ENCODE assay signal across 2 cellular contexts in the genomic region with DNA sequence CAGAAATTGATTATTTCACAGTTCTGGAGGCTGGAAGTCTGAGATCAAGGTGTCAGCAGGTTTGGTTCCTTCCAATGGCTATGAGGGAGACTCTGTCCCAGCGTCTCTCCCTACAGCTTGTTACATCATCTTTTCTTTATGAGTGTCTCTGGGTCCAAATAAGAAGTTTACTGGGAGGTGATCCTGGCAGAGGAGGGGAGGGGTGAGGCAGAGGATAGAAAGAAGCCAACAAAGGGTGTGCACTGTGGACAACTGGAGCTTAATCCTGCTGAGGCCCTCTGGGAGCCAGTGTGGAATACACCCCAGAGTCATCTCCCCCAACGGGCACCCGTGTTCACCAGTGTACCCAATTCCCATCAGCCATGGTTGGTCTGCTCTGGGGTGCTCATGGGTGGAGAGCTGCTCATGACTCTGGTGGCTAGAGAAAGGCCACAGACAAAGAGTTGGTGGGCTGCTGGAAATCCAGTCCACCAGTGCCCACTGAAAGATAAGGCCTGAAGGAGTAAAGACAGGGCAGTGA.
TF ChIP-seq lines count a peak whose summit lies in the region.

No MANE protein-coding gene starts in this region.

TF ChIP-seq in SK-N-SH, 30 proteins besides CTCF, POLR2A, EP300 and RAD21 (continued from another document):
- TF ChIP-seq, protein P1, sequence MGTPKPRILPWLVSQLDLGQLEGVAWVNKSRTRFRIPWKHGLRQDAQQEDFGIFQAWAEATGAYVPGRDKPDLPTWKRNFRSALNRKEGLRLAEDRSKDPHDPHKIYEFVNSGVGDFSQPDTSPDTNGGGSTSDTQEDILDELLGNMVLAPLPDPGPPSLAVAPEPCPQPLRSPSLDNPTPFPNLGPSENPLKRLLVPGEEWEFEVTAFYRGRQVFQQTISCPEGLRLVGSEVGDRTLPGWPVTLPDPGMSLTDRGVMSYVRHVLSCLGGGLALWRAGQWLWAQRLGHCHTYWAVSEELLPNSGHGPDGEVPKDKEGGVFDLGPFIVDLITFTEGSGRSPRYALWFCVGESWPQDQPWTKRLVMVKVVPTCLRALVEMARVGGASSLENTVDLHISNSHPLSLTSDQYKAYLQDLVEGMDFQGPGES (IDR thresholded peaks at IDR 0.05; ENCODE audit: low read depth, low read length): no peak
- TF ChIP-seq POLR2AphosphoS5 (IDR thresholded peaks at IDR 0.05; ENCODE audit: low read depth, low read length): no peak
- TF ChIP-seq YY1 (IDR thresholded peaks at IDR 0.05; ENCODE audit: low read depth): no peak
- TF ChIP-seq MAX (IDR thresholded peaks at IDR 0.05; ENCODE audit: low read depth): no peak
- TF ChIP-seq, protein P2, sequence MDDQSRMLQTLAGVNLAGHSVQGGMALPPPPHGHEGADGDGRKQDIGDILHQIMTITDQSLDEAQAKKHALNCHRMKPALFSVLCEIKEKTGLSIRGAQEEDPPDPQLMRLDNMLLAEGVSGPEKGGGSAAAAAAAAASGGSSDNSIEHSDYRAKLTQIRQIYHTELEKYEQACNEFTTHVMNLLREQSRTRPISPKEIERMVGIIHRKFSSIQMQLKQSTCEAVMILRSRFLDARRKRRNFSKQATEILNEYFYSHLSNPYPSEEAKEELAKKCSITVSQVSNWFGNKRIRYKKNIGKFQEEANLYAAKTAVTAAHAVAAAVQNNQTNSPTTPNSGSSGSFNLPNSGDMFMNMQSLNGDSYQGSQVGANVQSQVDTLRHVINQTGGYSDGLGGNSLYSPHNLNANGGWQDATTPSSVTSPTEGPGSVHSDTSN (IDR thresholded peaks at IDR 0.05): no peak
- no peak for TF ChIP-seq CHD2 (IDR thresholded peaks at IDR 0.05; ENCODE audit: low read length, partially characterized antibody)
- TF ChIP-seq, protein P3, sequence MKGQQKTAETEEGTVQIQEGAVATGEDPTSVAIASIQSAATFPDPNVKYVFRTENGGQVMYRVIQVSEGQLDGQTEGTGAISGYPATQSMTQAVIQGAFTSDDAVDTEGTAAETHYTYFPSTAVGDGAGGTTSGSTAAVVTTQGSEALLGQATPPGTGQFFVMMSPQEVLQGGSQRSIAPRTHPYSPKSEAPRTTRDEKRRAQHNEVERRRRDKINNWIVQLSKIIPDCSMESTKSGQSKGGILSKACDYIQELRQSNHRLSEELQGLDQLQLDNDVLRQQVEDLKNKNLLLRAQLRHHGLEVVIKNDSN (IDR thresholded peaks at IDR 0.05; ENCODE audit: borderline replicate concordance, low read depth): no peak
- no peak for TF ChIP-seq TCF12 (IDR thresholded peaks at IDR 0.05)
- TF ChIP-seq EZH2phosphoT487 (IDR thresholded peaks at IDR 0.05; ENCODE audit: borderline replicate concordance, low read depth): no peak
- no peak for TF ChIP-seq TEAD4 (IDR thresholded peaks at IDR 0.05; ENCODE audit: borderline replicate concordance, insufficient read depth)
- no peak for TF ChIP-seq FOXJ3 (CRISPR knock-in tag; IDR thresholded peaks at IDR 0.05)
- no peak for TF ChIP-seq JUND (IDR thresholded peaks at IDR 0.05)
- no peak for TF ChIP-seq RCOR1 (IDR thresholded peaks at IDR 0.05; ENCODE audit: low read length)
- no peak for TF ChIP-seq GABPA (IDR thresholded peaks at IDR 0.05; ENCODE audit: low read depth)
- TF ChIP-seq RXRA (IDR thresholded peaks at IDR 0.05; ENCODE audit: borderline replicate concordance, low read depth): no peak
TF ChIP-seq in SK-N-SH: peak in this region for 0.

TF ChIP-seq in SK-N-SH treated with all-trans-retinoic acid at 6 μM for 48 hours, 23 proteins besides CTCF, POLR2A, EP300 and RAD21:
- no peak for TF ChIP-seq TSHZ2 (CRISPR knock-in tag; IDR thresholded peaks at IDR 0.05)
- no peak for TF ChIP-seq ESRRG (CRISPR knock-in tag; IDR thresholded peaks at IDR 0.05)
- TF ChIP-seq TOX (CRISPR knock-in tag; IDR thresholded peaks at IDR 0.05; ENCODE audit: borderline replicate concordance): no peak
- TF ChIP-seq CREB5 (CRISPR knock-in tag; IDR thresholded peaks at IDR 0.05; ENCODE audit: low read depth): no peak
- TF ChIP-seq ARNTL (CRISPR knock-in tag; IDR thresholded peaks at IDR 0.05; ENCODE audit: borderline replicate concordance, low read depth): no peak
- TF ChIP-seq BACH2 (CRISPR knock-in tag; IDR thresholded peaks at IDR 0.05; ENCODE audit: borderline replicate concordance): no peak
- no peak for TF ChIP-seq RARB (CRISPR knock-in tag; IDR thresholded peaks at IDR 0.05)
- no peak for TF ChIP-seq ZNF70 (CRISPR knock-in tag; IDR thresholded peaks at IDR 0.05)
- TF ChIP-seq ZNF565 (CRISPR knock-in tag; conservative IDR thresholded peaks at IDR 0.05; ENCODE audit: low read depth): no peak
- TF ChIP-seq CSDC2 (CRISPR knock-in tag; IDR thresholded peaks at IDR 0.05): no peak
- TF ChIP-seq ZFP3 (CRISPR knock-in tag; IDR thresholded peaks at IDR 0.05): no peak
- no peak for TF ChIP-seq ZFP30 (CRISPR knock-in tag; IDR thresholded peaks at IDR 0.05)
- TF ChIP-seq, protein P4, sequence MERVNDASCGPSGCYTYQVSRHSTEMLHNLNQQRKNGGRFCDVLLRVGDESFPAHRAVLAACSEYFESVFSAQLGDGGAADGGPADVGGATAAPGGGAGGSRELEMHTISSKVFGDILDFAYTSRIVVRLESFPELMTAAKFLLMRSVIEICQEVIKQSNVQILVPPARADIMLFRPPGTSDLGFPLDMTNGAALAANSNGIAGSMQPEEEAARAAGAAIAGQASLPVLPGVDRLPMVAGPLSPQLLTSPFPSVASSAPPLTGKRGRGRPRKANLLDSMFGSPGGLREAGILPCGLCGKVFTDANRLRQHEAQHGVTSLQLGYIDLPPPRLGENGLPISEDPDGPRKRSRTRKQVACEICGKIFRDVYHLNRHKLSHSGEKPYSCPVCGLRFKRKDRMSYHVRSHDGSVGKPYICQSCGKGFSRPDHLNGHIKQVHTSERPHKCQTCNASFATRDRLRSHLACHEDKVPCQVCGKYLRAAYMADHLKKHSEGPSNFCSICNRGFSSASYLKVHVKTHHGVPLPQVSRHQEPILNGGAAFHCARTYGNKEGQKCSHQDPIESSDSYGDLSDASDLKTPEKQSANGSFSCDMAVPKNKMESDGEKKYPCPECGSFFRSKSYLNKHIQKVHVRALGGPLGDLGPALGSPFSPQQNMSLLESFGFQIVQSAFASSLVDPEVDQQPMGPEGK (CRISPR knock-in tag; IDR thresholded peaks at IDR 0.05; ENCODE audit: borderline replicate concordance): no peak
- no peak for TF ChIP-seq POU6F1 (CRISPR knock-in tag; IDR thresholded peaks at IDR 0.05; ENCODE audit: borderline replicate concordance, low read depth)
- no peak for TF ChIP-seq SNAI2 (CRISPR knock-in tag; IDR thresholded peaks at IDR 0.05)
- no peak for TF ChIP-seq ISL1 (CRISPR knock-in tag; IDR thresholded peaks at IDR 0.05)
- no peak for TF ChIP-seq PPARA (CRISPR knock-in tag; IDR thresholded peaks at IDR 0.05; ENCODE audit: borderline replicate concordance)
- no peak for TF ChIP-seq TCF4 (CRISPR knock-in tag; IDR thresholded peaks at IDR 0.05; ENCODE audit: borderline replicate concordance)
- no peak for TF ChIP-seq ZC3H10 (CRISPR knock-in tag; IDR thresholded peaks at IDR 0.05)
